ENCODE assay signal across 23 cellular contexts in the genomic region with DNA sequence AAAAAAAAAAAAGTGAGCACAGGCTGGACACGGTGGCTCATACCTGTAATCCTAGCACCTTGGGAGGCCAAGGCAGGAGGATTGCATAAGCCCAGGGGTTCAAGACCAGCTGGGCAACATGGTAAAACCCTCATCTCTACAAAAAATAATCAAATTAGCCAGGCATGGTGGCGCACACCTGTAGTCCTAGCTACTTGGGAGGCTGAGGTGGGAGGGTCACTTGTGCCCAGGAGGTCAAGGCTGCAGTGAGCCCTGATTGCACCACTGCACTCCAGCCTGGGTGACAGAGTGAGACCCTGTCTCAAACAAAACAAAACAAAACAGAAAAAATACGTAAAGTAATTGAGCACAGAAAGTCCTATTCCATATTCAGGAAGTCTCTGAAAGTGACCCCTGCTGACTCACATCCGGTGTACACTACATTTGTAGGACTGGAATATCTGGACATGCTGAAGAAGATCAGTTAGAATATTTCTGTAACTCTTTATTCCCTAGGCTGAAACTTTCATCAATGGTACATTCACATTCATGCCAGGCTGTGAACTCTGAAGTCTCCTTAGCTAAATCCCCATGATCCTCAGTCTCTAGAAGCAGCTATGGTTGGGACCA.
A peak's percentile ranks its signal among the peaks of the same experiment; 100 is the strongest.
DNase-seq lines count a peak whose midpoint lies in the region; FAIRE-seq and TF ChIP-seq lines count a peak whose summit lies in the region.
"Had no signal": no experiment of that assay in that cellular context is flagged by ENCODE, and none has a peak within 500 bp of the region (broad histone marks: within the 10 kb centered on the region; RNA-seq: fewer than 3 reads in every experiment).

No MANE protein-coding gene starts in this region.

- no peak overlapping the region for H3K4me2 ChIP-seq in fibroblast of lung (ENCODE audit: extremely low read depth, insufficient read depth, low read length)
- H3K4me2 ChIP-seq: KMS-11 had no signal

- H3K36me3 ChIP-seq in WERI-Rb-1 (peaks cover 7% of the 10 kb centered on the region), fibroblast of lung (ENCODE audit: control insufficient read depth, insufficient read depth, low read length) (no peaks in the 10 kb centered on the region)

- no peak for FAIRE-seq in GM19239 (lab: Jason Lieb, UNC)
- FAIRE-seq: endometrium, islet of Langerhans, small intestine had no signal

- no peaks in the 10 kb centered on the region for H3K4me1 ChIP-seq in fibroblast of lung (ENCODE audit: control insufficient read depth, extremely low read depth, insufficient read depth, low read length)
- H3K4me1 ChIP-seq: testis had no signal

- H3K9me3 ChIP-seq in WERI-Rb-1 (ENCODE audit: severe bottlenecking), result peaks cover 3% of the 10 kb centered on the region
- no peaks in the 10 kb centered on the region for H3K9me3 ChIP-seq in fibroblast of lung (ENCODE audit: control insufficient read depth, insufficient read depth, low read depth, low read length)
- H3K9me3 ChIP-seq: testis had no signal

- no peak overlapping the region for H3K4me3 Mint-ChIP-seq in HFFc6
- H3K4me3 Mint-ChIP-seq: activated T-helper 17 cell treated with anti-CD3 and anti-CD28 coated beads, Interleukin-2, amount 50 U/mL, for 72 hours; naive thymus-derived CD8-positive, alpha-beta T cell; T-cell had no signal

- peaks cover 17% of the 10 kb centered on the region for H3K4me1 Mint-ChIP-seq in HFFc6 (ENCODE audit: low read depth)
- H3K4me1 Mint-ChIP-seq: activated T-helper 17 cell treated with anti-CD3 and anti-CD28 coated beads, Interleukin-2, amount 50 U/mL, for 72 hours; T-cell had no signal

- DNase-seq in HFFc6 (no peak), WERI-Rb-1 (no peak), fibroblast of lung (ENCODE audit: low read depth in 2 of 2) (peak; percentile 22 to 52), renal cortical epithelial cell (ENCODE audit: low read depth) (peak; percentile 19), SIG-M5 (lab: John Stamatoyannopoulos, UW) (no peak), GM19239 (ENCODE audit: insufficient read length, low spot score) (no peak)
- DNase-seq in activated CD4-positive, CD25-positive, alpha-beta regulatory T cell treated with anti-CD3 and anti-CD28 coated beads, Interleukin-2, amount 50 U/mL, for 72 hours, result no peak
- DNase-seq: activated CD4-positive, CD25-positive, alpha-beta regulatory T cell; amniotic stem cell; GOT3; head of caudate nucleus; naive thymus-derived CD8-positive, alpha-beta T cell; NCI-H1417 treated with DMSO at 0.1 percent for 48 hours; posterior cingulate gyrus; T-cell; testis had no signal

- no peak overlapping the region for H3K4me3 ChIP-seq in WERI-Rb-1 (ENCODE audit: low read depth, low read length)
- H3K4me3 ChIP-seq in fibroblast of lung (replicated peaks in 1 of 4; ENCODE audit: control extremely low read depth in 1 of 4, insufficient read depth in 1 of 4, low read depth in 3 of 4, low read length in 4 of 4), result no peak overlapping the region
- H3K4me3 ChIP-seq: lung, testis had no signal

- no peaks in the 10 kb centered on the region for H3K27me3 ChIP-seq in WERI-Rb-1 (ENCODE audit: insufficient read depth, low read depth, severe bottlenecking)
- H3K27me3 ChIP-seq in fibroblast of lung (ENCODE audit: control insufficient read depth, insufficient read depth, low read length), result no peaks in the 10 kb centered on the region
- H3K27me3 ChIP-seq: testis had no signal

- no peaks in the 10 kb centered on the region for H3K9me3 Mint-ChIP-seq in HFFc6
- H3K9me3 Mint-ChIP-seq: activated T-helper 17 cell treated with anti-CD3 and anti-CD28 coated beads, Interleukin-2, amount 50 U/mL, for 72 hours had no signal

- peaks cover 20% of the 10 kb centered on the region for H3K36me3 Mint-ChIP-seq in HFFc6 (ENCODE audit: low read depth)

- no peak overlapping the region for H2AFZ ChIP-seq in fibroblast of lung (ENCODE audit: low read length)

- no peaks in the 10 kb centered on the region for H4K20me1 ChIP-seq in fibroblast of lung (ENCODE audit: control insufficient read depth, extremely low read depth, insufficient read depth, low read length)

- H3K27ac ChIP-seq in WERI-Rb-1 (peak overlapping the region; percentile 17), fibroblast of lung (ENCODE audit: insufficient read depth, low read length) (no peak overlapping the region)
- H3K27ac ChIP-seq: C4-2B, KMS-11, testis had no signal

- H3K9ac ChIP-seq in fibroblast of lung (ENCODE audit: insufficient read depth, low read length), result no peak overlapping the region
- H3K9ac ChIP-seq: KMS-11 had no signal

- TF ChIP-seq CTCF in HFFc6 (IDR thresholded peaks at IDR 0.05) (no peak), WERI-Rb-1 (IDR thresholded peaks at IDR 0.05; ENCODE audit: low read depth, low read length) (no peak), fibroblast of lung (conservative IDR thresholded peaks at IDR 0.05 in 1 of 2, IDR thresholded peaks at IDR 0.05 in 1 of 2; ENCODE audit: low read depth in 1 of 2, low read length in 2 of 2) (no peak)

- no peaks in the 10 kb centered on the region for H3K27me3 Mint-ChIP-seq in HFFc6 (ENCODE audit: insufficient read depth)
- H3K27me3 Mint-ChIP-seq: activated T-helper 17 cell treated with anti-CD3 and anti-CD28 coated beads, Interleukin-2, amount 50 U/mL, for 72 hours; naive thymus-derived CD8-positive, alpha-beta T cell; T-cell had no signal

- H3K27ac Mint-ChIP-seq in HFFc6, result peak overlapping the region; percentile 47; the same call in 1 of the 2 replicates
- H3K27ac Mint-ChIP-seq: activated T-helper 17 cell treated with anti-CD3 and anti-CD28 coated beads, Interleukin-2, amount 50 U/mL, for 72 hours; T-cell had no signal

- no peaks in the 10 kb centered on the region for H3K79me2 ChIP-seq in fibroblast of lung (ENCODE audit: control insufficient read depth, insufficient read depth, low read length)

Comparison
In these comparisons a context has a peak if more than half of its experiments do, and no peak if none do; other contexts are left out.
1. DNase-seq: peak in fibroblast of lung (2 of 2) and renal cortical epithelial cell (single experiment); none in HFFc6 (single experiment), WERI-Rb-1 (single experiment), SIG-M5 (single experiment), activated CD4-positive, CD25-positive, alpha-beta regulatory T cell treated with anti-CD3 and anti-CD28 coated beads, Interleukin-2, amount 50 U/mL, for 72 hours (single experiment) and GM19239 (single experiment).